In the genomic region with DNA sequence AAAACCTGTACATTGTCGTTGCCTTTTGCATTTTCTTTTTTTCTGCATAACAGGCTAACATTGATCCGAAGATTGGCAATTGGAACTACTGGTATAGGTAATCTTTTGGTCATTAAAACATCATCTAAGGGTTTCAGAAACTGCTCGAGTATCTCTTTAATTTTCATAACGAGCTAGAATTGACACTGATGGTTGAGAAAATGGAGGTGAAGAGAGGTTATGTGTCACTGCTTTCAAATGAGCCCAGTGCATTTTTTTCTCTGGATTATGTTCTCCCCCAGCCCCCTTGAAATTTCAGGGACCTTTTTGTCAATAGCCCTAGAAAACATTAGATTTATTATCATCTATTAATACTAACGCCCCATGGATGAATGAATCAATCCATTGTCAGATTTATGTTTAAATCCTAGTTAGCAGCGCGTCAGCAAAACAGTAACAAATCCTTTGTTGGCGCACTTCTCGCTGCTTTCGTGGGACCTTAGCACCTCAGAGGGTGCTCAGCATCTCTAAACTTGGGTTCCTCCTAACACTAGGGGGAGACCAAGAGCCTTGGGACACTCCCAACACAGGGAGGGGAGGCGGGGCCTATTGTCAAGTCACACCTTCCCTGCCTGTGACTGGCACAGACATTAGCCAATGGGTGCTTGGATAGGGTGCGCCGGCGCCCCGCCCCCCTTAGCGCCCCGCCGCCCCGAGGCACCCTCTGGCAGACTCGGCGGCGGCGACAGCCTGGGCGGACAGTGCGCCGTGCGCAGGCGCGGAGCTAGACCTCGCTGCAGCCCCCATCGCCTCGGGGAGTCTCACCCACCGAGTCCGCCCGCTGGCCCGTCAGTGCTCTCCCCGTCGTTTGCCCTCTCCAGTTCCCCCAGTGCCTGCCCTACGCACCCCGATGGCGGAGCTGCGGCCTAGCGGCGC, we compare ENCODE assay signal across 8 cellular contexts. TPM values are rescaled to one million over a fixed set of nuclear protein-coding genes. Genes with fewer than 3 reads are reported as not detected.
A peak's percentile ranks its signal among the peaks of the same experiment; 100 is the strongest.
DNase-seq lines count a peak whose midpoint lies in the region; ATAC-seq and TF ChIP-seq lines count a peak whose summit lies in the region.

A gene (plus strand): TSS at position 709 of the 915 bp plus-strand sequence. CDS start 181 bp downstream, at position 890.

- peak; percentile 98 for DNase-seq in AG20443 (ENCODE audit: low spot score)
- peak; percentile 96 for DNase-seq in NCI-H345 (lab: John Stamatoyannopoulos, UW)
- DNase-seq in activated B cell treated with CpG ODN at 0.5 μM for 24 hours, result peak; percentile 88
- DNase-seq in central memory CD8-positive, alpha-beta T cell (ENCODE audit: low spot score in 2 of 2), result peak; percentile 93 to 97
- peak; percentile 99 for DNase-seq in islet precursor cell
- DNase-seq in stimulated activated CD4-positive, alpha-beta T cell treated with anti-CD3 and anti-CD28 coated beads, Interleukin-12 subunit alpha, Interleukin-12 subunit beta, amount 100 ng/mL, for 48 hours (ENCODE audit: low read depth in 2 of 3, low spot score in 1 of 3), result peak; percentile 98 to 100 (median 98)

- no peak for TF ChIP-seq CTCF in activated B cell treated with CpG ODN at 0.5 μM for 24 hours (IDR thresholded peaks at IDR 0.05)

- peaks cover 23% of the 10 kb centered on the region for H3K4me1 Mint-ChIP-seq in activated B cell treated with CpG ODN at 0.5 μM for 24 hours
- peaks cover 29% of the 10 kb centered on the region for H3K4me1 Mint-ChIP-seq in central memory CD8-positive, alpha-beta T cell

- CTCF ChIA-PET in activated B cell treated with CpG ODN at 0.5 μM for 24 hours (lab: Charles Lee), result interaction anchor here (0.6 to 4.0 kb wide), 8 partner anchors 8 to 334 kb away, joined by 3 to 47 read pairs (median 4); a partner anchor contains a TSS

- POLR2A ChIA-PET in activated B cell treated with CpG ODN at 0.5 μM for 24 hours (lab: Charles Lee), result interaction anchor here (0.5 to 3.4 kb wide), 18 partner anchors 8 to 351 kb away, joined by 3 to 29 read pairs (median 5); a partner anchor contains a TSS

- no peaks in the 10 kb centered on the region for H3K27me3 Mint-ChIP-seq in activated B cell treated with CpG ODN at 0.5 μM for 24 hours
- no peaks in the 10 kb centered on the region for H3K27me3 Mint-ChIP-seq in central memory CD8-positive, alpha-beta T cell

- intact Hi-C loops in activated B cell treated with CpG ODN at 0.5 μM for 24 hours (cut with micrococcal nuclease), result loop anchor here (1.0 to 10.0 kb wide), 15 partner anchors 9 to 1969 kb away; a partner anchor contains a TSS

- no peak within 1 kb of the TSS for H3K4me3 Mint-ChIP-seq in activated B cell treated with CpG ODN at 0.5 μM for 24 hours
- H3K4me3 Mint-ChIP-seq in central memory CD8-positive, alpha-beta T cell, result no peak within 1 kb of the TSS

- peak within 1 kb of the TSS; percentile 68 for H3K27ac Mint-ChIP-seq in activated B cell treated with CpG ODN at 0.5 μM for 24 hours
- H3K27ac Mint-ChIP-seq in central memory CD8-positive, alpha-beta T cell (ENCODE audit: low read depth), result peak within 1 kb of the TSS; percentile 92

- peaks cover 5% of the 10 kb centered on the region for H3K36me3 Mint-ChIP-seq in activated B cell treated with CpG ODN at 0.5 μM for 24 hours (ENCODE audit: low read depth)
- H3K36me3 Mint-ChIP-seq in central memory CD8-positive, alpha-beta T cell (ENCODE audit: insufficient read depth), result peaks cover 8% of the 10 kb centered on the region

- ATAC-seq in GM19023 (IDR thresholded peaks at IDR 0.05; ENCODE audit: unreplicated experiment), result peak; percentile 64
- peak; percentile 62 for ATAC-seq in HG03280 (IDR thresholded peaks at IDR 0.05; ENCODE audit: unreplicated experiment)
- peak; percentile 74 for ATAC-seq in activated B cell treated with CpG ODN at 0.5 μM for 24 hours (ENCODE audit: low read depth)
- ATAC-seq in central memory CD8-positive, alpha-beta T cell (replicated peaks; ENCODE audit: extremely low read depth, poor library complexity, severe bottlenecking), result peak; percentile 61

- no peaks in the 10 kb centered on the region for H3K9me3 Mint-ChIP-seq in activated B cell treated with CpG ODN at 0.5 μM for 24 hours
- no peaks in the 10 kb centered on the region for H3K9me3 Mint-ChIP-seq in central memory CD8-positive, alpha-beta T cell

RNA-seq across cellular contexts. Expression of the gene that starts here (rescaled TPM):
- 5.7 and 7.4 TPM in 2 replicates for total RNA-seq in activated B cell treated with CpG ODN at 0.5 μM for 24 hours

Comparison
In these comparisons a context has a peak if more than half of its experiments do, and no peak if none do; other contexts are left out.
1. Peak in every context shown above with its lines: DNase-seq and ATAC-seq.